In genomic region chr2:56267412-56267788, GRCh38 we compare ENCODE assay signal across 20 cellular contexts.
DNase-seq lines count a peak whose midpoint lies in the region; ATAC-seq lines count a peak whose summit lies in the region.
"Had no signal": no experiment of that assay in that cellular context is flagged by ENCODE, and none has a peak within 500 bp of the region (broad histone marks: within the 10 kb centered on the region; RNA-seq: fewer than 3 reads in every experiment).

No MANE protein-coding gene starts in this region.

- H3K9me2 ChIP-seq in Karpas-422 (replicated peaks; ENCODE audit: insufficient read depth, low read length), result no peaks in the 10 kb centered on the region

- no peaks in the 10 kb centered on the region for H4K20me1 ChIP-seq in Karpas-422 (ENCODE audit: insufficient read depth, low read depth, low read length)

- H3K9ac ChIP-seq in Karpas-422 (ENCODE audit: low read length), result no peak overlapping the region
- H3K9ac ChIP-seq: GM23248 had no signal

- intact Hi-C loops in aorta (cut with DNase I) (no loop called here), Right ventricle myocardium superior (cut with DNase I) (no loop called here)

- H3K27ac ChIP-seq in aorta (ENCODE audit: low read depth in 1 of 2, low read length in 2 of 2), result no peak overlapping the region
- H3K27ac ChIP-seq in Karpas-422 (ENCODE audit: low read length), result no peak overlapping the region
- H3K27ac ChIP-seq: GM23248 had no signal

- H3K36me3 ChIP-seq in aorta (ENCODE audit: control insufficient read depth in 1 of 2, insufficient read depth in 2 of 2, low read length in 1 of 2) (no peaks in the 10 kb centered on the region), Karpas-422 (ENCODE audit: insufficient read depth, low read length) (no peaks in the 10 kb centered on the region)
- H3K36me3 ChIP-seq: BE2C, HAP-1 had no signal

- H3K4me3 Mint-ChIP-seq in activated CD8-positive, alpha-beta memory T cell treated with anti-CD3 and anti-CD28 coated beads, Interleukin-2, amount 10 ng/mL, durations not matched to agents 7 days and 5 days, result no peak overlapping the region
- H3K4me3 Mint-ChIP-seq: CD4-positive, CD25-positive, alpha-beta regulatory T cell; CD8-positive, alpha-beta memory T cell had no signal

- H3K4me1 ChIP-seq in aorta (ENCODE audit: control insufficient read depth in 1 of 2, insufficient read depth in 2 of 2, low read length in 2 of 2) (no peaks in the 10 kb centered on the region), Karpas-422 (ENCODE audit: low read length) (no peaks in the 10 kb centered on the region)
- H3K4me1 ChIP-seq: BE2C, HAP-1 had no signal

- H3K9me3 ChIP-seq in aorta (ENCODE audit: control insufficient read depth, low read length) (no peaks in the 10 kb centered on the region), Karpas-422 (ENCODE audit: low read length) (no peaks in the 10 kb centered on the region)
- H3K9me3 ChIP-seq: BE2C, HAP-1 had no signal

- H3K4me2 ChIP-seq in Karpas-422 (ENCODE audit: low read depth, low read length, poor library complexity, severe bottlenecking), result no peak overlapping the region

- no peak overlapping the region for H2AFZ ChIP-seq in Karpas-422 (ENCODE audit: low read length)
- H2AFZ ChIP-seq: GM23248 had no signal

- peak; percentile 11 for ATAC-seq in aorta (ENCODE audit: low FRiP score)
- no peak for ATAC-seq in activated CD8-positive, alpha-beta memory T cell treated with anti-CD3 and anti-CD28 coated beads, Interleukin-2, amount 10 ng/mL, durations not matched to agents 7 days and 5 days
- no peak for ATAC-seq in Right ventricle myocardium superior (ENCODE audit: poor library complexity)
- ATAC-seq: GM12878, K562 had no signal

- WGBS in aorta, 2 donors, result 62 to 81% methylated on average over 3 of the region's 3 CpGs

- H3K79me2 ChIP-seq in Karpas-422 (ENCODE audit: low read length), result no peaks in the 10 kb centered on the region

- H3K4me3 ChIP-seq in aorta (ENCODE audit: low read length in 2 of 2) (no peak overlapping the region), Karpas-422 (ENCODE audit: low read length) (no peak overlapping the region)
- H3K4me3 ChIP-seq: GM12878, GM23248, HAP-1, K562 had no signal

- CTCF ChIA-PET in activated CD8-positive, alpha-beta memory T cell treated with anti-CD3 and anti-CD28 coated beads, Interleukin-2, amount 10 ng/mL, durations not matched to agents 7 days and 5 days (lab: Charles Lee), result no interaction called here

- DNase-seq in NCI-H2081 (lab: John Stamatoyannopoulos, UW) (peak; percentile 12 to 18), NCI-H2081 treated with DMSO at 0.1 percent for 48 hours (lab: John Stamatoyannopoulos, UW) (no peak), NCI-H446 treated with DMSO at 0.1 percent for 48 hours (lab: John Stamatoyannopoulos, UW) (peak; percentile 95), cerebellum (ENCODE audit: low spot score) (peak; percentile 77), aorta (no peak), Karpas-422 (no peak), Right ventricle myocardium superior (no peak)
- no peak for DNase-seq in activated CD8-positive, alpha-beta memory T cell treated with anti-CD3 and anti-CD28 coated beads, Interleukin-2, amount 10 ng/mL, durations not matched to agents 7 days and 5 days
- DNase-seq: 8988T; BE2C; CD4-positive, CD25-positive, alpha-beta regulatory T cell; CD8-positive, alpha-beta memory T cell; COR-L47; DMS153; DMS79; GM23248; IMR-90 had no signal

- H3K27me3 Mint-ChIP-seq in activated CD8-positive, alpha-beta memory T cell treated with anti-CD3 and anti-CD28 coated beads, Interleukin-2, amount 10 ng/mL, durations not matched to agents 7 days and 5 days, result no peaks in the 10 kb centered on the region
- H3K27me3 Mint-ChIP-seq: CD4-positive, CD25-positive, alpha-beta regulatory T cell; CD8-positive, alpha-beta memory T cell had no signal

- no peaks in the 10 kb centered on the region for H3K4me1 Mint-ChIP-seq in activated CD8-positive, alpha-beta memory T cell treated with anti-CD3 and anti-CD28 coated beads, Interleukin-2, amount 10 ng/mL, durations not matched to agents 7 days and 5 days
- H3K4me1 Mint-ChIP-seq: CD4-positive, CD25-positive, alpha-beta regulatory T cell; CD8-positive, alpha-beta memory T cell had no signal

- H3K27ac Mint-ChIP-seq in activated CD8-positive, alpha-beta memory T cell treated with anti-CD3 and anti-CD28 coated beads, Interleukin-2, amount 10 ng/mL, durations not matched to agents 7 days and 5 days, result no peak overlapping the region
- H3K27ac Mint-ChIP-seq: CD4-positive, CD25-positive, alpha-beta regulatory T cell; CD8-positive, alpha-beta memory T cell had no signal

- no peaks in the 10 kb centered on the region for H3K27me3 ChIP-seq in aorta (ENCODE audit: control insufficient read depth in 1 of 2, insufficient read depth in 2 of 2, low read length in 1 of 2)
- no peaks in the 10 kb centered on the region for H3K27me3 ChIP-seq in Karpas-422 (ENCODE audit: low read length)
- H3K27me3 ChIP-seq: BE2C had no signal

- no peaks in the 10 kb centered on the region for H3K9me3 Mint-ChIP-seq in activated CD8-positive, alpha-beta memory T cell treated with anti-CD3 and anti-CD28 coated beads, Interleukin-2, amount 10 ng/mL, durations not matched to agents 7 days and 5 days (ENCODE audit: low read depth)

- H3K36me3 Mint-ChIP-seq in activated CD8-positive, alpha-beta memory T cell treated with anti-CD3 and anti-CD28 coated beads, Interleukin-2, amount 10 ng/mL, durations not matched to agents 7 days and 5 days, result no peaks in the 10 kb centered on the region
- H3K36me3 Mint-ChIP-seq: CD4-positive, CD25-positive, alpha-beta regulatory T cell; CD8-positive, alpha-beta memory T cell had no signal

Comparison
In these comparisons a context has a peak if more than half of its experiments do, and no peak if none do; other contexts are left out.
1. DNase-seq: peak in NCI-H2081 (2 of 2), NCI-H446 treated with DMSO at 0.1 percent for 48 hours (single experiment) and cerebellum (single experiment); none in NCI-H2081 treated with DMSO at 0.1 percent for 48 hours (single experiment), aorta (0 of 2), activated CD8-positive, alpha-beta memory T cell treated with anti-CD3 and anti-CD28 coated beads, Interleukin-2, amount 10 ng/mL, durations not matched to agents 7 days and 5 days (single experiment), Karpas-422 (single experiment) and Right ventricle myocardium superior (single experiment).